Comparison of ENCODE assay signal across 9 cellular contexts in the genomic region with DNA sequence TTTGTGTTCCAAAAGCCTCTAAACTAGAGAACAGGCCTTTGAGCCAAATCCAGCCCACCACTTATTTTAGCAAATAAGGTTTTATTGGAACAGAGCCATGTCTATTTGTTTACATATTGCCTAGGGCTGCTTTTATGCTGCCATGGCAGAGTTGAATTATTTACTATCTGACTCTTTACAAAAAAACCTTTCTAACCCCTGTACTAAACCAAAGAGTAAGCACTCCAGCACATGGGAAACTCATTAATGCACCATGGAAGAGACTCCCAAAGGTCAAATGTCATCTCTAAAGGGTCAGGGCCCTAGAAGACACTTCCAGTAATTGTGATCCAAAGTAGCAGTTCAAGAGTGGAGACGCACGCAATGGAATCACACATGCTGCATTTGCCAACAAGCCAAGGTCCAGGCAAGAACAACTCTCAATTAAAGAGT. TPM values are rescaled to one million over a fixed set of nuclear protein-coding genes. Genes with fewer than 3 reads are reported as not detected.
DNase-seq lines count a peak whose midpoint lies in the region; ATAC-seq and TF ChIP-seq lines count a peak whose summit lies in the region.
"Had no signal": no experiment of that assay in that cellular context is flagged by ENCODE, and none has a peak within 500 bp of the region (broad histone marks: within the 10 kb centered on the region; RNA-seq: fewer than 3 reads in every experiment).

No MANE protein-coding gene starts in this region.

- H3K27ac ChIP-seq in SK-N-SH (ENCODE audit: low read depth in 2 of 2, low read length in 1 of 2) (no peak overlapping the region), body of pancreas (peak overlapping the region in 1 of 4 donors; percentile 13)

- no peak overlapping the region for H3K9ac ChIP-seq in SK-N-SH

- H3K27me3 Mint-ChIP-seq in memory B cell (no peaks in the 10 kb centered on the region), immature natural killer cell (ENCODE audit: low read depth in 3 of 3) (peaks cover 0 to 6% (median 3%) of the 10 kb centered on the region in 3 donors)
- H3K27me3 Mint-ChIP-seq: progenitor cell of endocrine pancreas had no signal

- H3K4me1 ChIP-seq in SK-N-SH (ENCODE audit: control insufficient read depth in 1 of 2, insufficient read depth in 2 of 2, low read depth in 1 of 2, low read length in 1 of 2) = no peaks in the 10 kb centered on the region; a peak in 1 of 4 replicates
- H3K4me1 ChIP-seq in body of pancreas = peaks cover 4% of the 10 kb centered on the region

- H3K79me2 ChIP-seq in SK-N-SH (ENCODE audit: insufficient read depth) = no peaks in the 10 kb centered on the region

- DNase-seq in SK-N-SH (peak; percentile 14), body of pancreas (no peak), memory B cell (ENCODE audit: low spot score in 2 of 2) (no peak), posterior vena cava (ENCODE audit: low spot score) (no peak), SIG-M5 (lab: John Stamatoyannopoulos, UW) (no peak), immature natural killer cell (no peak)

- no peak overlapping the region for H3K4me2 ChIP-seq in SK-N-SH

- peaks cover 64% of the 10 kb centered on the region for H3K4me1 Mint-ChIP-seq in memory B cell
- no peaks in the 10 kb centered on the region for H3K4me1 Mint-ChIP-seq in immature natural killer cell

- ATAC-seq in SK-N-SH treated with all-trans-retinoic acid at 6 μM for 48 hours = no peak
- ATAC-seq in body of pancreas = peak; percentile 33
- ATAC-seq in memory B cell (ENCODE audit: low read depth) = no peak
- ATAC-seq in HG02870 (IDR thresholded peaks at IDR 0.05; ENCODE audit: unreplicated experiment) = no peak

- no peaks in the 10 kb centered on the region for H3F3A ChIP-seq in SK-N-SH (replicated peaks; ENCODE audit: insufficient read depth)

- peaks cover 31% of the 10 kb centered on the region for H3K36me3 Mint-ChIP-seq in memory B cell
- H3K36me3 Mint-ChIP-seq in immature natural killer cell = no peaks in the 10 kb centered on the region

- intact Hi-C loops in body of pancreas (cut with DNase I) = no loop called here
- intact Hi-C loops in posterior vena cava (cut with DNase I) = no loop called here

- no peak overlapping the region for H3K4me3 ChIP-seq in SK-N-SH (ENCODE audit: low read depth in 2 of 2, low read length in 1 of 2)
- no peak overlapping the region for H3K4me3 ChIP-seq in body of pancreas

- POLR2A ChIA-PET in SK-N-SH (lab: Yijun Ruan, JAX) = no interaction called here

- no peaks in the 10 kb centered on the region for H3K27me3 ChIP-seq in SK-N-SH (ENCODE audit: insufficient read depth)
- H3K27me3 ChIP-seq in body of pancreas = no peaks in the 10 kb centered on the region

- no peaks in the 10 kb centered on the region for H3K36me3 ChIP-seq in SK-N-SH (replicated peaks in 1 of 2; ENCODE audit: control insufficient read depth in 1 of 2, insufficient read depth in 2 of 2, low read length in 1 of 2)
- H3K36me3 ChIP-seq in body of pancreas (replicated peaks in 1 of 2; ENCODE audit: insufficient read depth in 1 of 2, low read depth in 2 of 2) = no peaks in the 10 kb centered on the region

- no peaks in the 10 kb centered on the region for H3K9me3 ChIP-seq in SK-N-SH
- no peaks in the 10 kb centered on the region for H3K9me3 ChIP-seq in body of pancreas

- H3K9me2 ChIP-seq in SK-N-SH = no peaks in the 10 kb centered on the region

- no peak for TF ChIP-seq EP300 in SK-N-SH (IDR thresholded peaks at IDR 0.05; ENCODE audit: borderline replicate concordance in 1 of 2, low read depth in 1 of 2, low read length in 1 of 2)

- 28% methylated on average over 2 of the region's 2 CpGs for WGBS in SK-N-SH (ENCODE audit: low lambda C conversion rate)
- WGBS in body of pancreas, 2 donors = 67 to 87% methylated on average over 2 of the region's 2 CpGs

- TF ChIP-seq POLR2A in body of pancreas (IDR thresholded peaks at IDR 0.05) = no peak

- CTCF ChIA-PET in SK-N-SH (lab: Yijun Ruan, JAX) = no interaction called here

- no peak for TF ChIP-seq RAD21 in SK-N-SH (IDR thresholded peaks at IDR 0.05; ENCODE audit: low read length)

- H2AFZ ChIP-seq in SK-N-SH (ENCODE audit: low read depth) = no peak overlapping the region

- TF ChIP-seq CTCF in SK-N-SH (IDR thresholded peaks at IDR 0.05) (no peak), body of pancreas (IDR thresholded peaks at IDR 0.05) (no peak)

- H3K4me3 Mint-ChIP-seq in memory B cell = peak overlapping the region; percentile 85
- no peak overlapping the region for H3K4me3 Mint-ChIP-seq in immature natural killer cell

- peak overlapping the region; percentile 94 for H3K27ac Mint-ChIP-seq in memory B cell
- H3K27ac Mint-ChIP-seq in immature natural killer cell = no peak overlapping the region

- H4K20me1 ChIP-seq in SK-N-SH (ENCODE audit: insufficient read depth) = no peaks in the 10 kb centered on the region

- H3K9me3 Mint-ChIP-seq in memory B cell (peaks cover 2% of the 10 kb centered on the region), immature natural killer cell (peaks cover 0 to 8% (median 0%) of the 10 kb centered on the region in 6 donors)

TF ChIP-seq in SK-N-SH, 30 proteins besides CTCF, POLR2A, EP300 and RAD21 (continues in another document):
- TF ChIP-seq, protein P1, sequence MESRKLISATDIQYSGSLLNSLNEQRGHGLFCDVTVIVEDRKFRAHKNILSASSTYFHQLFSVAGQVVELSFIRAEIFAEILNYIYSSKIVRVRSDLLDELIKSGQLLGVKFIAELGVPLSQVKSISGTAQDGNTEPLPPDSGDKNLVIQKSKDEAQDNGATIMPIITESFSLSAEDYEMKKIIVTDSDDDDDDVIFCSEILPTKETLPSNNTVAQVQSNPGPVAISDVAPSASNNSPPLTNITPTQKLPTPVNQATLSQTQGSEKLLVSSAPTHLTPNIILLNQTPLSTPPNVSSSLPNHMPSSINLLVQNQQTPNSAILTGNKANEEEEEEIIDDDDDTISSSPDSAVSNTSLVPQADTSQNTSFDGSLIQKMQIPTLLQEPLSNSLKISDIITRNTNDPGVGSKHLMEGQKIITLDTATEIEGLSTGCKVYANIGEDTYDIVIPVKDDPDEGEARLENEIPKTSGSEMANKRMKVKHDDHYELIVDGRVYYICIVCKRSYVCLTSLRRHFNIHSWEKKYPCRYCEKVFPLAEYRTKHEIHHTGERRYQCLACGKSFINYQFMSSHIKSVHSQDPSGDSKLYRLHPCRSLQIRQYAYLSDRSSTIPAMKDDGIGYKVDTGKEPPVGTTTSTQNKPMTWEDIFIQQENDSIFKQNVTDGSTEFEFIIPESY (IDR thresholded peaks at IDR 0.05; ENCODE audit: borderline replicate concordance, low read depth) = no peak
- TF ChIP-seq YY1 (IDR thresholded peaks at IDR 0.05; ENCODE audit: low read depth) (no peak), NRF1 (IDR thresholded peaks at IDR 0.05; ENCODE audit: low read depth, low read length) (no peak), TAF1 (IDR thresholded peaks at IDR 0.05; ENCODE audit: borderline replicate concordance, low read depth, low read length) (no peak), ELF1 (IDR thresholded peaks at IDR 0.05) (no peak), CHD2 (IDR thresholded peaks at IDR 0.05; ENCODE audit: low read length, partially characterized antibody) (no peak), TEAD4 (IDR thresholded peaks at IDR 0.05; ENCODE audit: borderline replicate concordance, insufficient read depth) (no peak), POLR2AphosphoS5 (IDR thresholded peaks at IDR 0.05; ENCODE audit: low read depth, low read length) (no peak), TCF12 (IDR thresholded peaks at IDR 0.05) (no peak), GABPA (IDR thresholded peaks at IDR 0.05; ENCODE audit: low read depth) (no peak)

TF ChIP-seq in SK-N-SH treated with all-trans-retinoic acid at 6 μM for 48 hours, 23 proteins besides CTCF, POLR2A, EP300 and RAD21 (continues in another document):
- TF ChIP-seq ZFP3 (CRISPR knock-in tag; IDR thresholded peaks at IDR 0.05) (no peak), ZNF70 (CRISPR knock-in tag; IDR thresholded peaks at IDR 0.05) (no peak), TOX (CRISPR knock-in tag; IDR thresholded peaks at IDR 0.05; ENCODE audit: borderline replicate concordance) (no peak), GLIS3 (CRISPR knock-in tag; IDR thresholded peaks at IDR 0.05) (no peak), ZFP30 (CRISPR knock-in tag; IDR thresholded peaks at IDR 0.05) (no peak)
- TF ChIP-seq, protein P2, sequence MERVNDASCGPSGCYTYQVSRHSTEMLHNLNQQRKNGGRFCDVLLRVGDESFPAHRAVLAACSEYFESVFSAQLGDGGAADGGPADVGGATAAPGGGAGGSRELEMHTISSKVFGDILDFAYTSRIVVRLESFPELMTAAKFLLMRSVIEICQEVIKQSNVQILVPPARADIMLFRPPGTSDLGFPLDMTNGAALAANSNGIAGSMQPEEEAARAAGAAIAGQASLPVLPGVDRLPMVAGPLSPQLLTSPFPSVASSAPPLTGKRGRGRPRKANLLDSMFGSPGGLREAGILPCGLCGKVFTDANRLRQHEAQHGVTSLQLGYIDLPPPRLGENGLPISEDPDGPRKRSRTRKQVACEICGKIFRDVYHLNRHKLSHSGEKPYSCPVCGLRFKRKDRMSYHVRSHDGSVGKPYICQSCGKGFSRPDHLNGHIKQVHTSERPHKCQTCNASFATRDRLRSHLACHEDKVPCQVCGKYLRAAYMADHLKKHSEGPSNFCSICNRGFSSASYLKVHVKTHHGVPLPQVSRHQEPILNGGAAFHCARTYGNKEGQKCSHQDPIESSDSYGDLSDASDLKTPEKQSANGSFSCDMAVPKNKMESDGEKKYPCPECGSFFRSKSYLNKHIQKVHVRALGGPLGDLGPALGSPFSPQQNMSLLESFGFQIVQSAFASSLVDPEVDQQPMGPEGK (CRISPR knock-in tag; IDR thresholded peaks at IDR 0.05; ENCODE audit: borderline replicate concordance) = no peak

RNA-seq across cellular contexts. Expression of a gene that starts 22.3 kb away (rescaled TPM):
- polyA plus RNA-seq in SK-N-SH (2012; rRNA removed) = 0.05 and 0.12 TPM in 2 replicates
- 0.01 and 0.04 TPM in 2 replicates for polyA plus RNA-seq in SK-N-SH (2012; cell fraction: cytosol; rRNA removed)
- 0.05 TPM in 2 replicates for polyA plus RNA-seq in SK-N-SH (2012; cell fraction: nucleus; rRNA removed)
- 10 to 100 TPM in 1 of 2 donors, 1 to 10 TPM in 1; 3.4 to 27.0 TPM for total RNA-seq in body of pancreas
- 10 to 100 TPM; 28.1 to 29.7 TPM for total RNA-seq in posterior vena cava
- polyA plus RNA-seq in immature natural killer cell = under 1 TPM in 2 of 3 donors, not detected in 1; 0.19 to 0.50 TPM

RNA-seq across cellular contexts. Expression of a gene that starts 22.8 kb away (rescaled TPM):
- polyA plus RNA-seq in SK-N-SH (2012; rRNA removed) = not detected in 2 replicates
- polyA plus RNA-seq in SK-N-SH (2012; cell fraction: cytosol; rRNA removed) = not detected in 2 replicates
- not detected in 2 replicates for polyA plus RNA-seq in SK-N-SH (2012; cell fraction: nucleus; rRNA removed)
- 1 to 10 TPM; 1.0 to 2.6 TPM for total RNA-seq in body of pancreas
- total RNA-seq in posterior vena cava = 1 to 10 TPM; 1.0 to 2.3 TPM
- polyA plus RNA-seq in immature natural killer cell = not detected
